13 cellular contexts compared by ENCODE assay signal in the genomic region with DNA sequence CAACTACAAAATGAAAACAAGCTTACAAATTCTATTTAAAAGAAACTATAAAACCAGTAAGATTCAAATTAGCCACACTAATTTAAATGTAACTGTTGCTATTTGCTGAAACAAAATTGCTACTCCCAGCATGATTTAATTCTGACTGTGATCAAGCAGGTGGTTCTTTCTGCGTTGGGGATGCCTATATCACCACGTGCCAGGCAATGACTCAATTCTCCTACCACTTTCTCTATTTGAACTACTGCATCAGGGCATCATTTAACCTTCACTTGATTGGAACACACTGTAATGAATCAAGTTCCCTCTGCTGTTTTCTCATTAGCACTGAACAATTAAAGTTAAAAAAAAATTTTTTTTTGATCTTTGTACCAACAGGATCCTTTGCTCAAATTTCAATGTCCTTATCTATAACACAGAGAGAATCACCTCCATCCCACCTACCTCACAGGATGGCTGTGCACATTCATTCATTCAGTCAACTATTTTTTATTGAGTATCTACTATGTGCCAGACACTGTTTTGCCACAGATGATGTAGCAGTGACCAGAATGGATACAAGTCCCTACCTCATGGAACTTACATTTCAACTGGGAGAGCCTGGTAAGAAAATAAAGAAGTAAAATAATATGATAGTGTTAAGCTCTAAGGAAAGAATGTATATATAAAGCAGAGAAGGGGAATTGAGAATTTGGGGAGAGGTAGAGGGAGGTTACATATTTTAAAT. TPM values are rescaled to one million over a fixed set of nuclear protein-coding genes. Genes with fewer than 3 reads are reported as not detected.
DNase-seq lines count a peak whose midpoint lies in the region; ATAC-seq and TF ChIP-seq lines count a peak whose summit lies in the region.
"Had no signal": no experiment of that assay in that cellular context is flagged by ENCODE, and none has a peak within 500 bp of the region (broad histone marks: within the 10 kb centered on the region; RNA-seq: fewer than 3 reads in every experiment).

No MANE protein-coding gene starts in this region.

- H3K4me1 Mint-ChIP-seq in activated naive CD8-positive, alpha-beta T cell treated with anti-CD3 and anti-CD28 coated beads, Interleukin-2, amount 50 U/mL, for 24 hours = peaks cover 24% of the 10 kb centered on the region
- peaks cover 33% of the 10 kb centered on the region for H3K4me1 Mint-ChIP-seq in stimulated activated naive CD8-positive, alpha-beta T cell treated with anti-CD3 and anti-CD28 coated beads, Interleukin-15, Interleukin-2, amounts not matched to agents 100 ng/mL and 50 ng/mL, for 24 hours (ENCODE audit: low read depth)
- H3K4me1 Mint-ChIP-seq: naive B cell had no signal

- H3K4me3 Mint-ChIP-seq in activated naive CD8-positive, alpha-beta T cell treated with anti-CD3 and anti-CD28 coated beads, Interleukin-2, amount 50 U/mL, for 24 hours = no peak overlapping the region
- H3K4me3 Mint-ChIP-seq in stimulated activated naive CD8-positive, alpha-beta T cell treated with anti-CD3 and anti-CD28 coated beads, Interleukin-15, Interleukin-2, amounts not matched to agents 100 ng/mL and 50 ng/mL, for 24 hours = no peak overlapping the region
- H3K4me3 Mint-ChIP-seq: naive B cell had no signal

- H3K36me3 Mint-ChIP-seq in activated naive CD8-positive, alpha-beta T cell treated with anti-CD3 and anti-CD28 coated beads, Interleukin-2, amount 50 U/mL, for 24 hours (ENCODE audit: low read depth) = no peaks in the 10 kb centered on the region
- no peaks in the 10 kb centered on the region for H3K36me3 Mint-ChIP-seq in stimulated activated naive CD8-positive, alpha-beta T cell treated with anti-CD3 and anti-CD28 coated beads, Interleukin-15, Interleukin-2, amounts not matched to agents 100 ng/mL and 50 ng/mL, for 24 hours (ENCODE audit: low read depth)
- H3K36me3 Mint-ChIP-seq: naive B cell had no signal

- H3K9me3 Mint-ChIP-seq in activated naive CD8-positive, alpha-beta T cell treated with anti-CD3 and anti-CD28 coated beads, Interleukin-2, amount 50 U/mL, for 24 hours = no peaks in the 10 kb centered on the region
- H3K9me3 Mint-ChIP-seq in stimulated activated naive CD8-positive, alpha-beta T cell treated with anti-CD3 and anti-CD28 coated beads, Interleukin-15, Interleukin-2, amounts not matched to agents 100 ng/mL and 50 ng/mL, for 24 hours = no peaks in the 10 kb centered on the region
- H3K9me3 Mint-ChIP-seq: naive B cell had no signal

- H3K27ac Mint-ChIP-seq in activated naive CD8-positive, alpha-beta T cell treated with anti-CD3 and anti-CD28 coated beads, Interleukin-2, amount 50 U/mL, for 24 hours = peak overlapping the region; percentile 19
- H3K27ac Mint-ChIP-seq in stimulated activated naive CD8-positive, alpha-beta T cell treated with anti-CD3 and anti-CD28 coated beads, Interleukin-15, Interleukin-2, amounts not matched to agents 100 ng/mL and 50 ng/mL, for 24 hours = peak overlapping the region; percentile 45
- H3K27ac Mint-ChIP-seq: naive B cell had no signal

- peak; percentile 96 for ATAC-seq in activated naive CD8-positive, alpha-beta T cell treated with anti-CD3 and anti-CD28 coated beads, Interleukin-2, amount 50 U/mL, for 24 hours
- ATAC-seq in GM21381 (IDR thresholded peaks at IDR 0.05; ENCODE audit: unreplicated experiment) = no peak
- ATAC-seq: heart left ventricle had no signal

- POLR2A ChIA-PET in HEK293T (lab: Yijun Ruan, JAX) = interaction anchor here (1.3 kb wide), 1 partner anchor 8 kb away, joined by 4 read pairs; a partner anchor contains a TSS

- CTCF ChIA-PET in HEK293T (lab: Yijun Ruan, JAX) = no interaction called here

- H3K27me3 Mint-ChIP-seq in activated naive CD8-positive, alpha-beta T cell treated with anti-CD3 and anti-CD28 coated beads, Interleukin-2, amount 50 U/mL, for 24 hours = no peaks in the 10 kb centered on the region
- peaks cover 3% of the 10 kb centered on the region for H3K27me3 Mint-ChIP-seq in stimulated activated naive CD8-positive, alpha-beta T cell treated with anti-CD3 and anti-CD28 coated beads, Interleukin-15, Interleukin-2, amounts not matched to agents 100 ng/mL and 50 ng/mL, for 24 hours

- DNase-seq in stimulated activated CD4-positive, alpha-beta T cell treated with anti-CD3 and anti-CD28 coated beads, Interleukin-15, amount 100 ng/mL, for 24 hours = peak; percentile 43
- DNase-seq in stimulated activated CD4-positive, alpha-beta T cell treated with anti-CD3 and anti-CD28 coated beads, Interleukin-12 subunit alpha, Interleukin-12 subunit beta, amount 100 ng/mL, for 4 hours = no peak
- DNase-seq in M059J (ENCODE audit: low read depth) = peak; percentile 28
- peak; percentile 45 for DNase-seq in activated naive CD8-positive, alpha-beta T cell treated with anti-CD3 and anti-CD28 coated beads, Interleukin-2, amount 50 U/mL, for 24 hours
- DNase-seq in HEK293T (ENCODE audit: extremely low spot score) = no peak
- DNase-seq: activated CD8-positive, alpha-beta memory T cell treated with anti-CD3 and anti-CD28 coated beads for 24 hours; activated effector memory CD4-positive, alpha-beta T cell treated with anti-CD3 and anti-CD28 coated beads, Interleukin-2, amount 50 U/mL, for 16 hours; heart left ventricle; naive B cell; NCI-H1417 treated with DMSO at 0.1 percent for 48 hours; right lobe of liver had no signal

TF ChIP-seq in HEK293T, 16 proteins besides CTCF, POLR2A, EP300 and RAD21:
- TF ChIP-seq ZNF384 (IDR thresholded peaks at IDR 0.05) = no peak
- TF ChIP-seq NFRKB (IDR thresholded peaks at IDR 0.05) = no peak
- no peak for TF ChIP-seq TARDBP (IDR thresholded peaks at IDR 0.05)
- TF ChIP-seq LEF1 (IDR thresholded peaks at IDR 0.05; ENCODE audit: borderline replicate concordance) = no peak
- TF ChIP-seq L3MBTL2 (conservative IDR thresholded peaks at IDR 0.05) = no peak
- TF ChIP-seq FOXA1 (IDR thresholded peaks at IDR 0.05) = no peak
- TF ChIP-seq, protein P1, sequence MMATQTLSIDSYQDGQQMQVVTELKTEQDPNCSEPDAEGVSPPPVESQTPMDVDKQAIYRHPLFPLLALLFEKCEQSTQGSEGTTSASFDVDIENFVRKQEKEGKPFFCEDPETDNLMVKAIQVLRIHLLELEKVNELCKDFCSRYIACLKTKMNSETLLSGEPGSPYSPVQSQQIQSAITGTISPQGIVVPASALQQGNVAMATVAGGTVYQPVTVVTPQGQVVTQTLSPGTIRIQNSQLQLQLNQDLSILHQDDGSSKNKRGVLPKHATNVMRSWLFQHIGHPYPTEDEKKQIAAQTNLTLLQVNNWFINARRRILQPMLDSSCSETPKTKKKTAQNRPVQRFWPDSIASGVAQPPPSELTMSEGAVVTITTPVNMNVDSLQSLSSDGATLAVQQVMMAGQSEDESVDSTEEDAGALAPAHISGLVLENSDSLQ (IDR thresholded peaks at IDR 0.05) = no peak
- no peak for TF ChIP-seq ARNT (IDR thresholded peaks at IDR 0.05)
- no peak for TF ChIP-seq CTBP1 (IDR thresholded peaks at IDR 0.05; ENCODE audit: borderline replicate concordance)
- no peak for TF ChIP-seq ELF4 (IDR thresholded peaks at IDR 0.05)
- TF ChIP-seq HDGF (IDR thresholded peaks at IDR 0.05; ENCODE audit: borderline replicate concordance) = no peak
- no peak for TF ChIP-seq FOXK2 (IDR thresholded peaks at IDR 0.05)
- no peak for TF ChIP-seq SP1 (IDR thresholded peaks at IDR 0.05)
- no peak for TF ChIP-seq SUZ12 (IDR thresholded peaks at IDR 0.05)
- TF ChIP-seq BHLHE40 (IDR thresholded peaks at IDR 0.05; ENCODE audit: borderline replicate concordance) = no peak
- TF ChIP-seq FOXM1 (IDR thresholded peaks at IDR 0.05; ENCODE audit: borderline replicate concordance) = no peak

RNA-seq across cellular contexts. Expression of a gene that starts 8.0 kb away (rescaled TPM):
- total RNA-seq in M059J (2014; rRNA removed; shearing (Covaris generic)) = 221 and 363 TPM in 2 replicates

Comparison
In these comparisons a context has a peak if more than half of its experiments do, and no peak if none do; other contexts are left out.
1. DNase-seq: peak in stimulated activated CD4-positive, alpha-beta T cell treated with anti-CD3 and anti-CD28 coated beads, Interleukin-15, amount 100 ng/mL, for 24 hours (single experiment), M059J (single experiment) and activated naive CD8-positive, alpha-beta T cell treated with anti-CD3 and anti-CD28 coated beads, Interleukin-2, amount 50 U/mL, for 24 hours (single experiment); none in stimulated activated CD4-positive, alpha-beta T cell treated with anti-CD3 and anti-CD28 coated beads, Interleukin-12 subunit alpha, Interleukin-12 subunit beta, amount 100 ng/mL, for 4 hours (single experiment) and HEK293T (single experiment).